21 cellular contexts compared by ENCODE assay signal in the genomic region with DNA sequence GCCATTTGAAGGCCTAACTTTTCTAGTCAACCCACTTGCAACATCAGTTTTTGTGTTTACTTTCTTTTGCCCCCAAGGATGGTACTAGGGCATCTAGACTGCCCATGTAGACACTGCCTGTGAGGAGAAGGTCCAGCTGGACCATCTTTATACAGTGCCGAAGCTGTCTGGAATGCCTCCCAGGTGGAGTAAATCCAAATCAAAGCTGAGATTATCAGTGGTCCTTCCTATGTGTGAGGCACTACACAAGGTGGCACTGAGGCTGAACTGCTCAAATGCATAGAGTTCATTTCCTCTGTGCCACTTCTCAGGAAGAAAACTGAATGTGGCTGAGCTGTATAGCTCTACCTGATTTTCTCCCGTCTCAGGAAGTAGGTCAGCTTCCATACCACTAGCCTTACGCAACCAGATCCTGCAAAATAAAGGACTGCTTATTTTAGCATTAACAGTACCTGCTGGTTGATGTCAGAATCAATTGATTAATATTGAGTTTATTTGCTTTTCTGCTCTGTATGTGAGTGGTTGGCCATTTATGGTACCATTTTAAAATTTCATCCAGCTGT.
"Had no signal": no experiment of that assay in that cellular context is flagged by ENCODE, and none has a peak within 500 bp of the region (broad histone marks: within the 10 kb centered on the region; RNA-seq: fewer than 3 reads in every experiment).

No MANE protein-coding gene starts in this region.

- H3K4me3 ChIP-seq: adrenal gland, MG63, Peyer's patch, SJSA1 had no signal

- H3K27me3 ChIP-seq: adrenal gland, brain microvascular endothelial cell, MG63, Peyer's patch, SJSA1 had no signal

- DNase-seq: activated CD4-positive, alpha-beta memory T cell treated with anti-CD3 and anti-CD28 coated beads for 36 hours; activated CD4-positive, alpha-beta T cell treated with anti-CD3 and anti-CD28 coated beads, Interleukin-2, amount 50 U/mL, for 1 hour; activated CD4-positive, CD25-positive, alpha-beta regulatory T cell treated with anti-CD3 and anti-CD28 coated beads, Interleukin-2, amount 50 U/mL, for 72 hours; activated CD8-positive, alpha-beta memory T cell treated with anti-CD3 and anti-CD28 coated beads, Interleukin-2, amount 50 U/mL, for 4 hours; activated gamma-delta T cell treated with Interleukin-2 at 50 U/mL for 16 hours; activated T-cell treated with anti-CD3 and anti-CD28 coated beads for 4 hours; activated T-cell treated with anti-CD3 and anti-CD28 coated beads, Interleukin-2, amount 50 U/mL, for 4 hours; adrenal gland; brain microvascular endothelial cell; MG63; NCI-H1048; NK-92 treated with Interleukin-12 subunit alpha and Interleukin-12 subunit beta, amount 100 ng/mL, for 24 hours; Peyer's patch had no signal

- H3K27me3 Mint-ChIP-seq: activated CD4-positive, alpha-beta memory T cell treated with anti-CD3 and anti-CD28 coated beads for 36 hours had no signal

- H3K9me3 ChIP-seq: adrenal gland, MG63, Peyer's patch, SJSA1, SK-N-SH had no signal

- H3K27ac ChIP-seq: adrenal gland, brain microvascular endothelial cell, Peyer's patch, SJSA1 had no signal

- H3K4me3 Mint-ChIP-seq: activated CD4-positive, alpha-beta memory T cell treated with anti-CD3 and anti-CD28 coated beads for 36 hours; activated naive CD4-positive, alpha-beta T cell treated with anti-CD3 and anti-CD28 coated beads for 36 hours; activated T-cell treated with anti-CD3 and anti-CD28 coated beads, Interleukin-2, amount 50 U/mL, for 4 hours; activated T-helper 1 cell treated with anti-CD3 and anti-CD28 coated beads, Interleukin-12 subunit alpha, Interleukin-12 subunit beta, Interleukin-2, Interleukin-4 antibody, amounts not matched to agents 30 ng/mL and 10 ng/mL and 1 ng/mL, durations not matched to agents 14 hours and 24 hours and 36 hours; T-helper 1 cell treated with Interleukin-12 subunit alpha and Interleukin-12 subunit beta and Interleukin-4 antibody, amounts not matched to agents 30 μg/mL and 1 μg/mL, for 36 hours; T-helper 2 cell treated with Interferon-gamma antibody and Interleukin-4, amounts not matched to agents 5 μg/mL and 100 μg/mL, for 36 hours; WTC11 had no signal

- H3K9me3 Mint-ChIP-seq: activated CD4-positive, alpha-beta memory T cell treated with anti-CD3 and anti-CD28 coated beads for 36 hours; activated naive CD4-positive, alpha-beta T cell treated with anti-CD3 and anti-CD28 coated beads for 36 hours; activated naive CD4-positive, alpha-beta T cell treated with anti-CD3 and anti-CD28 coated beads, Interleukin-2, amount 50 U/mL, for 72 hours; activated T-cell treated with anti-CD3 and anti-CD28 coated beads, Interleukin-2, amount 50 U/mL, for 4 hours; activated T-helper 1 cell treated with anti-CD3 and anti-CD28 coated beads, Interleukin-12 subunit alpha, Interleukin-12 subunit beta, Interleukin-2, Interleukin-4 antibody, amounts not matched to agents 30 ng/mL and 10 ng/mL and 1 ng/mL, durations not matched to agents 14 hours and 24 hours and 36 hours; T-helper 1 cell treated with Interleukin-12 subunit alpha and Interleukin-12 subunit beta and Interleukin-4 antibody, amounts not matched to agents 30 μg/mL and 1 μg/mL, for 36 hours; T-helper 2 cell treated with Interferon-gamma antibody and Interleukin-4, amounts not matched to agents 5 μg/mL and 100 μg/mL, for 36 hours; WTC11 had no signal

- H3K4me1 Mint-ChIP-seq: WTC11 had no signal

- H3K27ac Mint-ChIP-seq: activated CD4-positive, alpha-beta memory T cell treated with anti-CD3 and anti-CD28 coated beads for 36 hours; activated naive CD4-positive, alpha-beta T cell treated with anti-CD3 and anti-CD28 coated beads for 36 hours; activated naive CD4-positive, alpha-beta T cell treated with anti-CD3 and anti-CD28 coated beads, Interleukin-2, amount 50 U/mL, for 72 hours; activated T-helper 1 cell treated with anti-CD3 and anti-CD28 coated beads, Interleukin-12 subunit alpha, Interleukin-12 subunit beta, Interleukin-2, Interleukin-4 antibody, amounts not matched to agents 30 ng/mL and 10 ng/mL and 1 ng/mL, durations not matched to agents 14 hours and 24 hours and 36 hours; T-helper 1 cell treated with Interleukin-12 subunit alpha and Interleukin-12 subunit beta and Interleukin-4 antibody, amounts not matched to agents 30 μg/mL and 1 μg/mL, for 36 hours; T-helper 2 cell treated with Interferon-gamma antibody and Interleukin-4, amounts not matched to agents 5 μg/mL and 100 μg/mL, for 36 hours; WTC11 had no signal

- H3K4me1 ChIP-seq: adrenal gland, Peyer's patch, SJSA1 had no signal
